Comparison of ENCODE assay signal across 18 cellular contexts in genomic region chr16:87330257-87330624, GRCh38. TPM values are rescaled to one million over a fixed set of nuclear protein-coding genes. Genes with fewer than 3 reads are reported as not detected.
DNase-seq lines count a peak whose midpoint lies in the region; ATAC-seq and TF ChIP-seq lines count a peak whose summit lies in the region.
"Had no signal": no experiment of that assay in that cellular context is flagged by ENCODE, and none has a peak within 500 bp of the region (broad histone marks: within the 10 kb centered on the region; RNA-seq: fewer than 3 reads in every experiment).

No MANE protein-coding gene starts in this region.

- ATAC-seq in left cardiac atrium, result no peak
- ATAC-seq in lower lobe of right lung, result no peak
- no peak for ATAC-seq in upper lobe of right lung
- no peak for ATAC-seq in HG02623 (IDR thresholded peaks at IDR 0.05; ENCODE audit: unreplicated experiment)
- ATAC-seq: A549 had no signal

- intact Hi-C loops in left cardiac atrium (cut with DNase I), result no loop called here
- intact Hi-C loops in cardiac septum (cut with DNase I), result no loop called here
- intact Hi-C loops in adrenal gland (cut with DNase I), result loop anchor here in 1 of 2 donors (5.0 kb wide), 1 partner anchor 42 kb away; no protein-coding TSS in a partner anchor
- intact Hi-C loops in lower lobe of right lung (cut with DNase I), result no loop called here
- intact Hi-C loops in upper lobe of right lung (cut with DNase I), result no loop called here

- H3K4me3 ChIP-seq in adrenal gland (no peak overlapping the region), lower lobe of right lung (no peak overlapping the region), upper lobe of right lung (no peak overlapping the region)
- H3K4me3 ChIP-seq: A549 had no signal

- H3K9me3 ChIP-seq in adrenal gland (replicated peaks in 1 of 3) (no peaks in the 10 kb centered on the region), lower lobe of right lung (no peaks in the 10 kb centered on the region), upper lobe of right lung (no peaks in the 10 kb centered on the region)
- H3K9me3 ChIP-seq: A549, BE2C had no signal

- DNase-seq in left cardiac atrium (peak; percentile 19), cardiac septum (ENCODE audit: low spot score) (no peak), adrenal gland (no peak), lower lobe of right lung (peak; percentile 31), upper lobe of right lung (peak; percentile 45), NCI-H1417 (lab: John Stamatoyannopoulos, UW) (no peak)
- DNase-seq: BE2C; CD4-positive, alpha-beta memory T cell; COR-L47; DMS153; DMS79 treated with DMSO at 0.1 percent for 48 hours; EL; GDM1; GOT3; H9 had no signal

- H3K27me3 ChIP-seq in adrenal gland (no peaks in the 10 kb centered on the region), lower lobe of right lung (ENCODE audit: low read depth) (no peaks in the 10 kb centered on the region), upper lobe of right lung (no peaks in the 10 kb centered on the region)
- H3K27me3 ChIP-seq: BE2C had no signal

- H3K4me1 ChIP-seq in adrenal gland (replicated peaks in 1 of 2), result peaks cover 11 to 14% of the 10 kb centered on the region in 2 donors
- H3K4me1 ChIP-seq in lower lobe of right lung, result no peaks in the 10 kb centered on the region
- H3K4me1 ChIP-seq in upper lobe of right lung, result no peaks in the 10 kb centered on the region
- H3K4me1 ChIP-seq: BE2C had no signal

- WGBS in adrenal gland, 4 donors, result 82 to 92% (median 86%) methylated on average over 11 of the region's 11 CpGs

- TF ChIP-seq CTCF in adrenal gland (IDR thresholded peaks at IDR 0.05) (no peak), lower lobe of right lung (IDR thresholded peaks at IDR 0.05) (no peak), upper lobe of right lung (IDR thresholded peaks at IDR 0.05) (no peak)

- H3K27ac ChIP-seq in adrenal gland (peak overlapping the region in 3 of 5 donors; percentile 11 to 71 (median 56)), lower lobe of right lung (no peak overlapping the region), upper lobe of right lung (no peak overlapping the region)
- H3K27ac ChIP-seq: A549, C4-2B had no signal

- H3K36me3 ChIP-seq in adrenal gland (replicated peaks in 1 of 2) (peaks cover 0 to 39% of the 10 kb centered on the region in 2 donors), lower lobe of right lung (peaks cover 64% of the 10 kb centered on the region), upper lobe of right lung (peaks cover 54% of the 10 kb centered on the region)

- TF ChIP-seq POLR2A in adrenal gland (IDR thresholded peaks at IDR 0.05), result no peak

RNA-seq across cellular contexts. Expression of gene C16orf95, which starts 13.0 kb away (rescaled TPM):
- 1 to 10 TPM; 3.2 to 3.4 TPM for total RNA-seq in left cardiac atrium
- 3.2 TPM for total RNA-seq in cardiac septum
- total RNA-seq in adrenal gland, result 1 to 10 TPM in 6 of 8 donors, under 1 TPM in 2; 0.67 to 9.9 (median 4.9) TPM
- 1 to 10 TPM; 2.5 to 7.8 (median 7.1) TPM for polyA plus RNA-seq in adrenal gland
- 3.0 TPM for total RNA-seq in lower lobe of right lung
- total RNA-seq in upper lobe of right lung, result 3.0 TPM

RNA-seq across cellular contexts. Expression of gene FBXO31, which starts 53.3 kb away (rescaled TPM):
- total RNA-seq in left cardiac atrium (10 to 100 TPM; 45.6 to 50.8 TPM), cardiac septum (73.9 TPM), adrenal gland (100 to 1,000 TPM in 1 of 8 donors, 10 to 100 TPM in 7; 41.4 to 106 (median 76.5) TPM), lower lobe of right lung (26.2 TPM), upper lobe of right lung (29.9 TPM)
- polyA plus RNA-seq in adrenal gland, result 10 to 100 TPM; 22.9 to 31.1 (median 24.9) TPM

Comparison
In these comparisons a context has a peak if more than half of its experiments do, and no peak if none do; other contexts are left out.
1. DNase-seq: peak in left cardiac atrium (single experiment), lower lobe of right lung (single experiment) and upper lobe of right lung (single experiment); none in cardiac septum (single experiment), adrenal gland (0 of 7) and NCI-H1417 (0 of 3).
2. H3K27ac ChIP-seq: peak in adrenal gland (3 of 5); none in lower lobe of right lung (single experiment) and upper lobe of right lung (single experiment).